14 cellular contexts compared by ENCODE assay signal in genomic region chr1:23548704-23549143, GRCh38. TPM values are rescaled to one million over a fixed set of nuclear protein-coding genes. Genes with fewer than 3 reads are reported as not detected.
DNase-seq lines count a peak whose midpoint lies in the region; ATAC-seq, FAIRE-seq and TF ChIP-seq lines count a peak whose summit lies in the region.
"Had no signal": no experiment of that assay in that cellular context is flagged by ENCODE, and none has a peak within 500 bp of the region (broad histone marks: within the 10 kb centered on the region; RNA-seq: fewer than 3 reads in every experiment).

No MANE protein-coding gene starts in this region.

- H3K4me3 ChIP-seq in endodermal cell (ENCODE audit: low read length), result no peak overlapping the region
- no peak overlapping the region for H3K4me3 ChIP-seq in lower lobe of right lung
- no peak overlapping the region for H3K4me3 ChIP-seq in upper lobe of right lung

- intact Hi-C loops in lower lobe of right lung (cut with DNase I), result loop anchor here (5.0 kb wide), 1 partner anchor 89 kb away; no protein-coding TSS in a partner anchor
- intact Hi-C loops in upper lobe of right lung (cut with DNase I), result no loop called here

- no peak for ATAC-seq in activated T-cell treated with anti-CD3 and anti-CD28 coated beads, Interleukin-2, amount 50 U/mL, for 72 hours (replicated peaks in 1 of 2)
- ATAC-seq in lower lobe of right lung (peak in 1 of 2 donors; percentile 48), upper lobe of right lung (peak; percentile 61)

- H3K27ac ChIP-seq in endodermal cell (ENCODE audit: low read depth, low read length) (no peak overlapping the region), lower lobe of right lung (peak overlapping the region; percentile 61), upper lobe of right lung (peak overlapping the region; percentile 63)
- H3K27ac ChIP-seq: neutrophil had no signal

- no peak for FAIRE-seq in D721Med (lab: Jason Lieb, UNC)
- FAIRE-seq: endometrium had no signal

- H3K27ac Mint-ChIP-seq in activated T-cell treated with anti-CD3 and anti-CD28 coated beads, Interleukin-2, amount 50 U/mL, for 24 hours, result no peak overlapping the region
- H3K27ac Mint-ChIP-seq in activated T-cell treated with anti-CD3 and anti-CD28 coated beads, Interleukin-2, amount 50 U/mL, for 72 hours, result no peak overlapping the region
- H3K27ac Mint-ChIP-seq in endodermal cell, result no peak overlapping the region

- H3K27me3 ChIP-seq in endodermal cell (ENCODE audit: control insufficient read depth, insufficient read depth, low read length, poor library complexity, severe bottlenecking), result no peaks in the 10 kb centered on the region
- H3K27me3 ChIP-seq in lower lobe of right lung (ENCODE audit: low read depth), result no peaks in the 10 kb centered on the region
- H3K27me3 ChIP-seq in upper lobe of right lung, result no peaks in the 10 kb centered on the region

- H3K4me1 Mint-ChIP-seq in activated T-cell treated with anti-CD3 and anti-CD28 coated beads, Interleukin-2, amount 50 U/mL, for 24 hours (ENCODE audit: low read depth), result peaks cover 15% of the 10 kb centered on the region
- H3K4me1 Mint-ChIP-seq in activated T-cell treated with anti-CD3 and anti-CD28 coated beads, Interleukin-2, amount 50 U/mL, for 72 hours (ENCODE audit: low read depth), result peaks cover 20% of the 10 kb centered on the region
- peaks cover 25% of the 10 kb centered on the region for H3K4me1 Mint-ChIP-seq in endodermal cell

- no peaks in the 10 kb centered on the region for H3K27me3 Mint-ChIP-seq in activated T-cell treated with anti-CD3 and anti-CD28 coated beads, Interleukin-2, amount 50 U/mL, for 24 hours
- H3K27me3 Mint-ChIP-seq in activated T-cell treated with anti-CD3 and anti-CD28 coated beads, Interleukin-2, amount 50 U/mL, for 72 hours (ENCODE audit: low read depth), result no peaks in the 10 kb centered on the region
- H3K27me3 Mint-ChIP-seq in endodermal cell (ENCODE audit: insufficient read depth), result no peaks in the 10 kb centered on the region

- H3K4me1 ChIP-seq in endodermal cell (ENCODE audit: control insufficient read depth, insufficient read depth, low read length) (peaks cover under 1% of the 10 kb centered on the region), lower lobe of right lung (peaks cover 52% of the 10 kb centered on the region), upper lobe of right lung (peaks cover 33% of the 10 kb centered on the region)

- DNase-seq in activated T-cell treated with anti-CD3 and anti-CD28 coated beads, Interleukin-2, amount 50 U/mL, for 24 hours, result peak; percentile 33
- DNase-seq in activated T-cell treated with anti-CD3 and anti-CD28 coated beads, Interleukin-2, amount 50 U/mL, for 72 hours, result no peak
- DNase-seq in endodermal cell, result peak; percentile 78
- peak; percentile 62 for DNase-seq in lower lobe of right lung
- peak; percentile 79 for DNase-seq in upper lobe of right lung
- no peak for DNase-seq in NCI-H2196 treated with DMSO at 0.1 percent for 48 hours (lab: John Stamatoyannopoulos, UW; ENCODE audit: unreplicated experiment)
- DNase-seq in D721Med (ENCODE audit: insufficient read length, low spot score), result no peak
- DNase-seq in HPDE6-E6E7 (ENCODE audit: extremely low spot score), result no peak
- DNase-seq: activated CD8-positive, alpha-beta memory T cell treated with anti-CD3 and anti-CD28 coated beads for 24 hours; NCI-H1694; stimulated activated CD4-positive, alpha-beta T cell treated with anti-CD3 and anti-CD28 coated beads, Interleukin-2, amount 100 ng/mL, for 48 hours; T-helper 1 cell had no signal

- H3K4me3 Mint-ChIP-seq in activated T-cell treated with anti-CD3 and anti-CD28 coated beads, Interleukin-2, amount 50 U/mL, for 24 hours, result no peak overlapping the region
- H3K4me3 Mint-ChIP-seq in activated T-cell treated with anti-CD3 and anti-CD28 coated beads, Interleukin-2, amount 50 U/mL, for 72 hours, result no peak overlapping the region
- H3K4me3 Mint-ChIP-seq in endodermal cell, result no peak overlapping the region

- no peak overlapping the region for H3K9ac ChIP-seq in endodermal cell (ENCODE audit: extremely low read depth, low read length, poor library complexity, severe bottlenecking)

- WGBS in endodermal cell (ENCODE audit: insufficient coverage in 1 of 2, insufficient read length in 1 of 2), 2 experiments, result 87 to 91% methylated on average over 5 to 9 of the region's 9 CpGs

- no peaks in the 10 kb centered on the region for H3K36me3 Mint-ChIP-seq in activated T-cell treated with anti-CD3 and anti-CD28 coated beads, Interleukin-2, amount 50 U/mL, for 24 hours (ENCODE audit: low read depth)
- H3K36me3 Mint-ChIP-seq in activated T-cell treated with anti-CD3 and anti-CD28 coated beads, Interleukin-2, amount 50 U/mL, for 72 hours (ENCODE audit: insufficient read depth in 2 of 2), result no peaks in the 10 kb centered on the region
- no peaks in the 10 kb centered on the region for H3K36me3 Mint-ChIP-seq in endodermal cell (ENCODE audit: low read depth)

- TF ChIP-seq CTCF in endodermal cell (conservative IDR thresholded peaks at IDR 0.05) (no peak), lower lobe of right lung (IDR thresholded peaks at IDR 0.05) (no peak), upper lobe of right lung (IDR thresholded peaks at IDR 0.05) (no peak), D721Med (IDR thresholded peaks at IDR 0.05; ENCODE audit: insufficient read depth, missing control alignments) (no peak)

- no peaks in the 10 kb centered on the region for H3K9me3 Mint-ChIP-seq in activated T-cell treated with anti-CD3 and anti-CD28 coated beads, Interleukin-2, amount 50 U/mL, for 24 hours
- H3K9me3 Mint-ChIP-seq in activated T-cell treated with anti-CD3 and anti-CD28 coated beads, Interleukin-2, amount 50 U/mL, for 72 hours, result no peaks in the 10 kb centered on the region
- H3K9me3 Mint-ChIP-seq in endodermal cell, result no peaks in the 10 kb centered on the region

- H3K36me3 ChIP-seq in endodermal cell (ENCODE audit: control insufficient read depth, insufficient read depth, low read length) (no peaks in the 10 kb centered on the region), lower lobe of right lung (no peaks in the 10 kb centered on the region), upper lobe of right lung (no peaks in the 10 kb centered on the region)
- H3K36me3 ChIP-seq: neutrophil had no signal

- H3K9me3 ChIP-seq in endodermal cell (ENCODE audit: control insufficient read depth, low read length) (no peaks in the 10 kb centered on the region), lower lobe of right lung (no peaks in the 10 kb centered on the region), upper lobe of right lung (no peaks in the 10 kb centered on the region)
- H3K9me3 ChIP-seq: neutrophil had no signal

RNA-seq across cellular contexts. Expression of gene ID3, which starts 10.6 kb away (rescaled TPM):
- 10 to 100 TPM; 32.3 to 37.2 TPM for total RNA-seq in activated T-cell treated with anti-CD3 and anti-CD28 coated beads, Interleukin-2, amount 50 U/mL, for 72 hours
- total RNA-seq in endodermal cell, result 100 to 1,000 TPM; 281 to 338 TPM
- 319 TPM for polyA plus RNA-seq in endodermal cell (2013, experiment 1 of 2)
- 289 TPM for polyA plus RNA-seq in endodermal cell (2013, experiment 2 of 2)
- total RNA-seq in lower lobe of right lung, result 137 TPM
- 242 TPM for total RNA-seq in upper lobe of right lung

RNA-seq across cellular contexts. Expression of gene E2F2, which starts 17.7 kb away (rescaled TPM):
- 10 to 100 TPM; 19.9 to 24.7 TPM for total RNA-seq in activated T-cell treated with anti-CD3 and anti-CD28 coated beads, Interleukin-2, amount 50 U/mL, for 72 hours
- 1 to 10 TPM; 7.3 to 9.8 TPM for total RNA-seq in endodermal cell
- 7.4 TPM for polyA plus RNA-seq in endodermal cell (2013, experiment 1 of 2)
- polyA plus RNA-seq in endodermal cell (2013, experiment 2 of 2), result 7.7 TPM
- 1.1 TPM for total RNA-seq in lower lobe of right lung
- total RNA-seq in upper lobe of right lung, result 0.32 TPM

Comparison
In these comparisons a context has a peak if more than half of its experiments do, and no peak if none do; other contexts are left out.
1. DNase-seq: peak in activated T-cell treated with anti-CD3 and anti-CD28 coated beads, Interleukin-2, amount 50 U/mL, for 24 hours (single experiment), endodermal cell (single experiment), lower lobe of right lung (single experiment) and upper lobe of right lung (single experiment); none in activated T-cell treated with anti-CD3 and anti-CD28 coated beads, Interleukin-2, amount 50 U/mL, for 72 hours (0 of 2), NCI-H2196 treated with DMSO at 0.1 percent for 48 hours (single experiment), D721Med (single experiment) and HPDE6-E6E7 (single experiment).